ENCODE assay signal across 19 cellular contexts in the genomic region with DNA sequence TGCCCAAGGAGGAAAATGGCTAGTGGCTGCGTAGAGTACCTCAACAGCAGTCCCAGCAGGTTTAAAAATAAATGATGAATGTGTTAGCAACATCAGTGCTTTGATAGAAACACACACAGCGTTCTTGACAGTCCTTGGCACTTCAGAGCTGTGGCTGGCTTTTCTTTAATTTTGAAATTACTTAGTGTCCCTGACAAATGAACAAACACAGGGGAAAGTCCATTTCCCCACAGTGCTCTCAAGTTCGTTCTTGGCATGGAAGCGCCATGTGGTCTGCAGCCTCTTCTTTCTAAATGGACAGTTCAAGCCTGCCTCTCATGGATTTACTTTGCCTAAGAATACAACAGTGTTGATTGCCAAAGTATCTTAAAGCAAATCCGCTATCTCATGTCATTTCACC.
"Had no signal": no experiment of that assay in that cellular context is flagged by ENCODE, and none has a peak within 500 bp of the region (broad histone marks: within the 10 kb centered on the region; RNA-seq: fewer than 3 reads in every experiment).

No MANE protein-coding gene starts in this region.

- H3K36me3 Mint-ChIP-seq: natural killer cell had no signal

- H3K27ac Mint-ChIP-seq: activated CD8-positive, alpha-beta T cell treated with anti-CD3 and anti-CD28 coated beads, Interleukin-2, amount 10 ng/mL, durations not matched to agents 7 days and 5 days; activated T-helper 1 cell treated with anti-CD3 and anti-CD28 coated beads, Interleukin-12 subunit alpha, Interleukin-12 subunit beta, Interleukin-2, Interleukin-4 antibody, amounts not matched to agents 30 ng/mL and 10 ng/mL and 1 ng/mL, durations not matched to agents 14 hours and 24 hours and 36 hours; natural killer cell; stimulated activated naive CD8-positive, alpha-beta T cell treated with anti-CD3 and anti-CD28 coated beads, Interleukin-15, Interleukin-2, amounts not matched to agents 100 ng/mL and 50 ng/mL, for 24 hours; WTC11 had no signal

- H3K4me1 Mint-ChIP-seq: natural killer cell had no signal

- H3K4me1 ChIP-seq: colonic mucosa, lower lobe of right lung, prostate gland had no signal

- DNase-seq: activated CD4-positive, alpha-beta T cell treated with anti-CD3 and anti-CD28 coated beads for 48 hours; activated CD8-positive, alpha-beta T cell treated with anti-CD3 and anti-CD28 coated beads, Interleukin-2, amount 10 ng/mL, durations not matched to agents 7 days and 5 days; activated naive CD4-positive, alpha-beta T cell; aorta; colonic mucosa; effector memory CD4-positive, alpha-beta T cell; hippocampal formation; lower lobe of right lung; mucosa of descending colon; natural killer cell; nucleus accumbens; stimulated activated CD4-positive, alpha-beta T cell treated with anti-CD3 and anti-CD28 coated beads, Interleukin-4, amount 100 ng/mL, for 1 hour; T-helper 1 cell had no signal

- H3K4me3 ChIP-seq: cardiac muscle cell, colonic mucosa, lower lobe of right lung, mucosa of descending colon, prostate gland had no signal

- ATAC-seq: activated CD8-positive, alpha-beta T cell treated with anti-CD3 and anti-CD28 coated beads, Interleukin-2, amount 10 ng/mL, durations not matched to agents 7 days and 5 days; lower lobe of right lung; mucosa of descending colon; natural killer cell; sciatic nerve; WTC11 had no signal

- H3K4me3 Mint-ChIP-seq: activated CD8-positive, alpha-beta T cell treated with anti-CD3 and anti-CD28 coated beads, Interleukin-2, amount 10 ng/mL, durations not matched to agents 7 days and 5 days; activated T-helper 1 cell treated with anti-CD3 and anti-CD28 coated beads, Interleukin-12 subunit alpha, Interleukin-12 subunit beta, Interleukin-2, Interleukin-4 antibody, amounts not matched to agents 30 ng/mL and 10 ng/mL and 1 ng/mL, durations not matched to agents 14 hours and 24 hours and 36 hours; natural killer cell; stimulated activated naive CD8-positive, alpha-beta T cell treated with anti-CD3 and anti-CD28 coated beads, Interleukin-15, Interleukin-2, amounts not matched to agents 100 ng/mL and 50 ng/mL, for 24 hours; WTC11 had no signal

- H3K27ac ChIP-seq: cardiac muscle cell, colonic mucosa, lower lobe of right lung, prostate gland had no signal

- H3K9me3 ChIP-seq: colonic mucosa, mucosa of descending colon, prostate gland had no signal

- H3K27me3 Mint-ChIP-seq: stimulated activated naive CD8-positive, alpha-beta T cell treated with anti-CD3 and anti-CD28 coated beads, Interleukin-15, Interleukin-2, amounts not matched to agents 100 ng/mL and 50 ng/mL, for 24 hours had no signal

- H3K27me3 ChIP-seq: cardiac muscle cell, colonic mucosa had no signal

- H3K9me3 Mint-ChIP-seq: activated T-helper 1 cell treated with anti-CD3 and anti-CD28 coated beads, Interleukin-12 subunit alpha, Interleukin-12 subunit beta, Interleukin-2, Interleukin-4 antibody, amounts not matched to agents 30 ng/mL and 10 ng/mL and 1 ng/mL, durations not matched to agents 14 hours and 24 hours and 36 hours; stimulated activated naive CD8-positive, alpha-beta T cell treated with anti-CD3 and anti-CD28 coated beads, Interleukin-15, Interleukin-2, amounts not matched to agents 100 ng/mL and 50 ng/mL, for 24 hours had no signal

- H3K36me3 ChIP-seq: cardiac muscle cell, colonic mucosa, lower lobe of right lung, prostate gland had no signal
